Comparison of ENCODE assay signal across 16 cellular contexts in the genomic region with DNA sequence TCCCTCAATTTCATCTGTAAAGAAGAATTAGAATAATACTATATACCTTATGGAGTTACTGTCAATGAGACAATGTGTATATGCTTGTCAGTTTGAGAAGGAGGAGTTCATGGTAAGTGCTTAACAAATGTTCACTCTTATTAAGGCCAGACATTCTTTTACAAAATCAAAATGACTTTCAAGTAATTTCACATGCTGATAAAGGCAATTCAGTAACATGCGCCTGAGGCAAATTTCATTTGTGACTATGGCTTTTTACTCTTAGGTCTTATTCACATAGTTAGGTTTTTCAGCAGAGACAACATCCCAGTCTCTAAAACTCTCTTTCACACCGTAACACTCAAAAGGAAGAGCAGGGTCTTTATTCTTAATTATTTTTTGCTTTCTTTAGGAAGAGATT.
"Had no signal": no experiment of that assay in that cellular context is flagged by ENCODE, and none has a peak within 500 bp of the region (broad histone marks: within the 10 kb centered on the region; RNA-seq: fewer than 3 reads in every experiment).

No MANE protein-coding gene starts in this region.

- H3K9me3 Mint-ChIP-seq: activated B cell treated with CpG ODN at 0.5 μM for 24 hours; activated naive CD4-positive, alpha-beta T cell treated with anti-CD3 and anti-CD28 coated beads, Interleukin-2, amount 50 U/mL, for 24 hours; stimulated activated effector memory CD8-positive, alpha-beta T cell treated with anti-CD3 and anti-CD28 coated beads, Interleukin-12 subunit alpha, Interleukin-12 subunit beta, amount 100 ng/mL, for 72 hours; T-helper 1 cell treated with Interleukin-12 subunit alpha and Interleukin-12 subunit beta and Interleukin-4 antibody, amounts not matched to agents 30 μg/mL and 1 μg/mL, for 36 hours had no signal

- H3K9ac ChIP-seq: parathyroid adenoma had no signal

- H2AFZ ChIP-seq: parathyroid adenoma had no signal

- H3K27me3 ChIP-seq: brain microvascular endothelial cell, dorsolateral prefrontal cortex, right atrium auricular region, transverse colon had no signal

- H3K27ac ChIP-seq: brain microvascular endothelial cell, parathyroid adenoma, transverse colon had no signal

- FAIRE-seq: TTC549 had no signal

- H3K27me3 Mint-ChIP-seq: activated B cell treated with CpG ODN at 0.5 μM for 24 hours; activated CD4-positive, alpha-beta T cell treated with anti-CD3 and anti-CD28 coated beads, Interleukin-2, amount 10 ng/mL, durations not matched to agents 24 days and 14 days; activated naive CD4-positive, alpha-beta T cell treated with anti-CD3 and anti-CD28 coated beads, Interleukin-2, amount 50 U/mL, for 24 hours had no signal

- H3K4me2 ChIP-seq: smooth muscle cell had no signal

- H3K36me3 ChIP-seq: brain microvascular endothelial cell, right atrium auricular region, transverse colon had no signal

- H3K27ac Mint-ChIP-seq: activated B cell treated with CpG ODN at 0.5 μM for 24 hours; activated CD4-positive, alpha-beta T cell treated with anti-CD3 and anti-CD28 coated beads, Interleukin-2, amount 10 ng/mL, durations not matched to agents 24 days and 14 days; activated naive CD4-positive, alpha-beta T cell treated with anti-CD3 and anti-CD28 coated beads, Interleukin-2, amount 50 U/mL, for 24 hours; stimulated activated effector memory CD8-positive, alpha-beta T cell treated with anti-CD3 and anti-CD28 coated beads, Interleukin-12 subunit alpha, Interleukin-12 subunit beta, amount 100 ng/mL, for 72 hours; T-helper 1 cell treated with Interleukin-12 subunit alpha and Interleukin-12 subunit beta and Interleukin-4 antibody, amounts not matched to agents 30 μg/mL and 1 μg/mL, for 36 hours had no signal

- H3K4me3 Mint-ChIP-seq: activated B cell treated with CpG ODN at 0.5 μM for 24 hours; activated CD4-positive, alpha-beta T cell treated with anti-CD3 and anti-CD28 coated beads, Interleukin-2, amount 10 ng/mL, durations not matched to agents 24 days and 14 days; activated naive CD4-positive, alpha-beta T cell treated with anti-CD3 and anti-CD28 coated beads, Interleukin-2, amount 50 U/mL, for 24 hours; neural crest cell; stimulated activated effector memory CD8-positive, alpha-beta T cell treated with anti-CD3 and anti-CD28 coated beads, Interleukin-12 subunit alpha, Interleukin-12 subunit beta, amount 100 ng/mL, for 72 hours; T-helper 1 cell treated with Interleukin-12 subunit alpha and Interleukin-12 subunit beta and Interleukin-4 antibody, amounts not matched to agents 30 μg/mL and 1 μg/mL, for 36 hours had no signal

- H3K9me3 ChIP-seq: right atrium auricular region, transverse colon had no signal

- H3K79me2 ChIP-seq: parathyroid adenoma had no signal

- DNase-seq: activated B cell treated with CpG ODN at 0.5 μM for 24 hours; activated CD4-positive, alpha-beta T cell treated with anti-CD3 and anti-CD28 coated beads, Interleukin-2, amount 10 ng/mL, durations not matched to agents 24 days and 14 days; activated effector memory CD4-positive, alpha-beta T cell treated with Interleukin-2 at 50 U/mL for 16 hours; amygdala; brain microvascular endothelial cell; dorsolateral prefrontal cortex; glutamatergic neuron; transverse colon had no signal

- H3K4me3 ChIP-seq: dorsolateral prefrontal cortex, right atrium auricular region, smooth muscle cell, transverse colon had no signal
